ENCODE assay signal across 1 cellular context in genomic region chr11:111361874-111362273, GRCh38.
TF ChIP-seq lines count a peak whose summit lies in the region.

No MANE protein-coding gene starts in this region.

TF ChIP-seq in HCT116, 20 proteins besides CTCF, POLR2A, EP300 and RAD21 (continued from another document):
- TF ChIP-seq SIN3A (IDR thresholded peaks at IDR 0.05; ENCODE audit: low read depth) (no peak), SP1 (IDR thresholded peaks at IDR 0.05; ENCODE audit: low read depth) (no peak), FOSL1 (IDR thresholded peaks at IDR 0.05; ENCODE audit: low read depth) (no peak), YY1 (IDR thresholded peaks at IDR 0.05; ENCODE audit: extremely low read depth, insufficient replicate concordance, low read depth, low read length) (no peak)
TF ChIP-seq in HCT116: peak in this region for 1.
